ENCODE assay signal across 8 cellular contexts in genomic region chr11:121418625-121419114, GRCh38. TPM values are rescaled to one million over a fixed set of nuclear protein-coding genes. Genes with fewer than 3 reads are reported as not detected.
A peak's percentile ranks its signal among the peaks of the same experiment; 100 is the strongest.
DNase-seq lines count a peak whose midpoint lies in the region; ATAC-seq, FAIRE-seq and TF ChIP-seq lines count a peak whose summit lies in the region.

No MANE protein-coding gene starts in this region.

- TF ChIP-seq CTCF in HFFc6 (IDR thresholded peaks at IDR 0.05): no peak

- no peaks in the 10 kb centered on the region for H3K36me3 Mint-ChIP-seq in activated T-cell treated with anti-CD3 and anti-CD28 coated beads, Interleukin-2, amount 50 U/mL, for 4 hours (ENCODE audit: insufficient read depth)
- H3K36me3 Mint-ChIP-seq in naive B cell (no peaks in the 10 kb centered on the region), HFFc6 (ENCODE audit: low read depth) (no peaks in the 10 kb centered on the region)

- no peaks in the 10 kb centered on the region for H3K27me3 Mint-ChIP-seq in activated T-cell treated with anti-CD3 and anti-CD28 coated beads, Interleukin-2, amount 50 U/mL, for 4 hours (ENCODE audit: low read depth)
- H3K27me3 Mint-ChIP-seq in naive B cell (no peaks in the 10 kb centered on the region), HFFc6 (ENCODE audit: insufficient read depth) (peaks cover 5% of the 10 kb centered on the region)

- H3K4me1 Mint-ChIP-seq in activated T-cell treated with anti-CD3 and anti-CD28 coated beads, Interleukin-2, amount 50 U/mL, for 4 hours (ENCODE audit: low read depth): peaks cover 77% of the 10 kb centered on the region
- H3K4me1 Mint-ChIP-seq in naive B cell (peaks cover 42 to 65% (median 53%) of the 10 kb centered on the region in 3 donors), HFFc6 (ENCODE audit: low read depth) (peaks cover 6% of the 10 kb centered on the region)

- ATAC-seq in activated T-cell treated with anti-CD3 and anti-CD28 coated beads, Interleukin-2, amount 50 U/mL, for 4 hours: peak; percentile 49 to 52
- ATAC-seq in naive B cell (ENCODE audit: low read depth in 2 of 2): peak; percentile 62 to 71

- FAIRE-seq in GM19239 (lab: Jason Lieb, UNC): peak; percentile 86
- FAIRE-seq in HTR-8/SVneo (lab: Jason Lieb, UNC): no peak

- H3K4me3 Mint-ChIP-seq in activated T-cell treated with anti-CD3 and anti-CD28 coated beads, Interleukin-2, amount 50 U/mL, for 4 hours: no peak overlapping the region
- H3K4me3 Mint-ChIP-seq in naive B cell (peak overlapping the region in 1 of 8 donors; percentile 65), HFFc6 (no peak overlapping the region)

- no peaks in the 10 kb centered on the region for H3K9me3 Mint-ChIP-seq in activated T-cell treated with anti-CD3 and anti-CD28 coated beads, Interleukin-2, amount 50 U/mL, for 4 hours
- H3K9me3 Mint-ChIP-seq in naive B cell (peaks cover 0 to 6% (median 0%) of the 10 kb centered on the region in 7 donors), HFFc6 (no peaks in the 10 kb centered on the region)

- no peak for DNase-seq in GM19239 (ENCODE audit: insufficient read length, low spot score)
- DNase-seq in MV-4-11 (lab: John Stamatoyannopoulos, UW): peak; percentile 99
- DNase-seq in activated T-cell treated with anti-CD3 and anti-CD28 coated beads, Interleukin-2, amount 50 U/mL, for 4 hours: no peak
- DNase-seq in naive B cell: peak; percentile 65
- no peak for DNase-seq in GM03348 (ENCODE audit: low spot score)
- DNase-seq in HTR-8/SVneo (ENCODE audit: insufficient read length, low spot score): no peak
- no peak for DNase-seq in HFFc6
- no peak for DNase-seq in NCI-H526 treated with DMSO at 0.1 percent for 48 hours (lab: John Stamatoyannopoulos, UW)

- H3K27ac Mint-ChIP-seq in naive B cell: peak overlapping the region; percentile 47 to 87 (median 80)
- H3K27ac Mint-ChIP-seq in HFFc6: no peak overlapping the region

RNA-seq across cellular contexts. Expression of gene SORL1, which starts 33.4 kb away (rescaled TPM):
- 10 to 100 TPM; 21.3 to 25.6 (median 21.3) TPM for total RNA-seq in activated T-cell treated with anti-CD3 and anti-CD28 coated beads, Interleukin-2, amount 50 U/mL, for 4 hours
- 100 to 1,000 TPM in 1 of 6 donors, 10 to 100 TPM in 5; 61.7 to 102 (median 83.8) TPM for polyA plus RNA-seq in naive B cell (ENCODE audit: low read depth in 6 of 6)
- under 1 TPM; 0.19 to 0.48 (median 0.36) TPM for total RNA-seq in HFFc6 (2021; fragmentation: NEBNext Ultra II Directional; extraction: Animal tissue kit (Norgen Biotek cat#: 25700))

Comparison
In these comparisons a context has a peak if more than half of its experiments do, and no peak if none do; other contexts are left out.
1. DNase-seq: peak in MV-4-11 (single experiment) and naive B cell (single experiment); none in GM19239 (single experiment), activated T-cell treated with anti-CD3 and anti-CD28 coated beads, Interleukin-2, amount 50 U/mL, for 4 hours (single experiment), GM03348 (single experiment), HTR-8/SVneo (single experiment), HFFc6 (single experiment) and NCI-H526 treated with DMSO at 0.1 percent for 48 hours (single experiment).
2. RNA of gene SORL1, which starts 33.4 kb away (total RNA-seq): 21.3 to 25.6 TPM in activated T-cell treated with anti-CD3 and anti-CD28 coated beads, Interleukin-2, amount 50 U/mL, for 4 hours; 0.19 to 0.48 TPM in HFFc6; every median in the first group is over 10 times any median in the second.